ENCODE assay signal across 24 cellular contexts in genomic region chr17:71168083-71168741, GRCh38.
DNase-seq lines count a peak whose midpoint lies in the region; ATAC-seq, FAIRE-seq and TF ChIP-seq lines count a peak whose summit lies in the region.
"Had no signal": no experiment of that assay in that cellular context is flagged by ENCODE, and none has a peak within 500 bp of the region (broad histone marks: within the 10 kb centered on the region; RNA-seq: fewer than 3 reads in every experiment).

No MANE protein-coding gene starts in this region.

- intact Hi-C loops in kidney (cut with DNase I), result no loop called here

- DNase-seq in BE2C (peak; percentile 39), H54 (ENCODE audit: insufficient read length, low spot score) (no peak), NCI-H748 (lab: John Stamatoyannopoulos, UW; ENCODE audit: unreplicated experiment) (peak; percentile 61), left lobe of liver (ENCODE audit: low spot score) (no peak), GM19240 (ENCODE audit: insufficient read length, low spot score) (no peak), GM03348 (ENCODE audit: low spot score) (no peak), kidney (no peak)
- DNase-seq: activated CD4-positive, alpha-beta T cell treated with anti-CD3 and anti-CD28 coated beads for 1 hour; activated CD8-positive, alpha-beta T cell treated with anti-CD3 and anti-CD28 coated beads, Interleukin-2, amount 10 ng/mL, durations not matched to agents 7 days and 5 days; activated gamma-delta T cell treated with Interleukin-2 at 50 U/mL for 16 hours; colonic mucosa; endodermal cell; foreskin melanocyte; HFFc6; hippocampal formation; spleen; stimulated activated CD4-positive, alpha-beta T cell treated with anti-CD3 and anti-CD28 coated beads, Interleukin-2, amount 100 ng/mL, for 48 hours had no signal

- FAIRE-seq in H54 (lab: Jason Lieb, UNC), result peak; percentile 36
- FAIRE-seq in kidney (lab: Jason Lieb, UNC), result no peak
- FAIRE-seq: G401.6 had no signal

- H3K4me3 ChIP-seq in BE2C (ENCODE audit: low read depth, low read length) (no peak overlapping the region), kidney (ENCODE audit: low read length in 2 of 2) (no peak overlapping the region)
- H3K4me3 ChIP-seq: colonic mucosa, esophagus muscularis mucosa, SK-N-MC, spleen had no signal

- H3K36me3 ChIP-seq in BE2C (no peaks in the 10 kb centered on the region), kidney (ENCODE audit: control insufficient read depth in 1 of 2, insufficient read depth in 2 of 2, low read length in 2 of 2) (no peaks in the 10 kb centered on the region)
- H3K36me3 ChIP-seq: colonic mucosa, esophagus muscularis mucosa, spleen had no signal

- no peaks in the 10 kb centered on the region for H3K27me3 ChIP-seq in BE2C
- H3K27me3 ChIP-seq: colonic mucosa, esophagus muscularis mucosa, spleen had no signal

- H3K9ac ChIP-seq in kidney (ENCODE audit: low read length in 2 of 2), result no peak overlapping the region

- ATAC-seq in left lobe of liver, result peak; percentile 49
- ATAC-seq: activated CD8-positive, alpha-beta T cell treated with anti-CD3 and anti-CD28 coated beads, Interleukin-2, amount 10 ng/mL, durations not matched to agents 7 days and 5 days; natural killer cell treated with Interleukin-12 subunit alpha and Interleukin-12 subunit beta and Interleukin-15 and Interleukin-18, amount 100 ng/mL, for 72 hours; stimulated activated memory B cell treated with anti-CD40 and anti-IgM and Interleukin-4, amounts not matched to agents 10 μg/mL and 1 μg/mL and 100 μg/mL, for 72 hours had no signal

- H3K27ac ChIP-seq in kidney (ENCODE audit: low read depth in 2 of 2, low read length in 2 of 2), result no peak overlapping the region
- H3K27ac ChIP-seq: C4-2B, colonic mucosa, esophagus muscularis mucosa, RWPE1, SK-N-MC, spleen had no signal

- TF ChIP-seq POLR2A in H54 (IDR thresholded peaks at IDR 0.05; ENCODE audit: low read depth, low read length), result no peak

- TF ChIP-seq CTCF in BE2C (IDR thresholded peaks at IDR 0.05; ENCODE audit: low read depth, low read length) (no peak), kidney (IDR thresholded peaks at IDR 0.05; ENCODE audit: borderline replicate concordance, extremely low read depth, insufficient read depth) (no peak)

- no peaks in the 10 kb centered on the region for H3K9me3 ChIP-seq in BE2C
- H3K9me3 ChIP-seq in kidney (ENCODE audit: control insufficient read depth in 1 of 2, low read length in 2 of 2), result no peaks in the 10 kb centered on the region
- H3K9me3 ChIP-seq: colonic mucosa, esophagus muscularis mucosa had no signal

- H3K4me1 ChIP-seq in BE2C, result peaks cover 33% of the 10 kb centered on the region
- no peaks in the 10 kb centered on the region for H3K4me1 ChIP-seq in kidney (ENCODE audit: control insufficient read depth in 1 of 2, insufficient read depth in 1 of 2, low read depth in 1 of 2, low read length in 2 of 2)
- H3K4me1 ChIP-seq: colonic mucosa, esophagus muscularis mucosa, spleen had no signal

Comparison
In these comparisons a context has a peak if more than half of its experiments do, and no peak if none do; other contexts are left out.
1. DNase-seq: peak in BE2C (single experiment) and NCI-H748 (single experiment); none in H54 (single experiment), left lobe of liver (single experiment), GM19240 (single experiment), GM03348 (single experiment) and kidney (single experiment).